In the genomic region with DNA sequence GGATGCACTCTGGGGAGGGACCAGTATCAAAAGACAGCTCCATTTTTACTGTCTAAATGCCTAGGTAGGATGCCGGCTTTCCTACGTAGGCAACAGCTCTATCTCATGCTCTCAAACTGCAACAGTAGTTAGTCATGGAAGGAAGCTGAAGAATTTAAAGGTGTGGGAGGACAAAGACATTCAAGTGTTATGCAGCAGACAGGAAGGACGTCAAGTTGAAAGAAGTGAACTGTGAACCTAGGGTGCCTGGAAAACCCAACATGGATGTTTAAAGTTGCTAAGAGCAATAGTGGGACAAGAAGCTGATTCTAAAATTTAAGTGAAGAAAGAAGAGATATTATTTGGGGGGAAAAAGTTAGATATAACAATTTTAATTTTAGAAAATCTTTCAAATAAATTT, we compare ENCODE assay signal across 1 cellular context.
TF ChIP-seq lines count a peak whose summit lies in the region.

No MANE protein-coding gene starts in this region.

TF ChIP-seq in IMR-90, 13 proteins besides CTCF, POLR2A, EP300 and RAD21:
- no peak for TF ChIP-seq FOS (IDR thresholded peaks at IDR 0.05; ENCODE audit: low read depth, low read length)
- no peak for TF ChIP-seq SMC3 (IDR thresholded peaks at IDR 0.05; ENCODE audit: low read depth, low read length)
- no peak for TF ChIP-seq CEBPB (IDR thresholded peaks at IDR 0.05; ENCODE audit: low read depth, low read length)
- TF ChIP-seq CHD1 (IDR thresholded peaks at IDR 0.05; ENCODE audit: low read depth, low read length): no peak
- TF ChIP-seq NFE2L2 (IDR thresholded peaks at IDR 0.05; ENCODE audit: low read depth, low read length): no peak
- no peak for TF ChIP-seq MAZ (IDR thresholded peaks at IDR 0.05; ENCODE audit: borderline replicate concordance, low read depth, low read length)
- TF ChIP-seq, protein P1, sequence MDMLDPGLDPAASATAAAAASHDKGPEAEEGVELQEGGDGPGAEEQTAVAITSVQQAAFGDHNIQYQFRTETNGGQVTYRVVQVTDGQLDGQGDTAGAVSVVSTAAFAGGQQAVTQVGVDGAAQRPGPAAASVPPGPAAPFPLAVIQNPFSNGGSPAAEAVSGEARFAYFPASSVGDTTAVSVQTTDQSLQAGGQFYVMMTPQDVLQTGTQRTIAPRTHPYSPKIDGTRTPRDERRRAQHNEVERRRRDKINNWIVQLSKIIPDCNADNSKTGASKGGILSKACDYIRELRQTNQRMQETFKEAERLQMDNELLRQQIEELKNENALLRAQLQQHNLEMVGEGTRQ (IDR thresholded peaks at IDR 0.05; ENCODE audit: low read depth, low read length): no peak
- no peak for TF ChIP-seq MAFK (IDR thresholded peaks at IDR 0.05; ENCODE audit: low read depth, low read length)
- TF ChIP-seq RFX5 (IDR thresholded peaks at IDR 0.05; ENCODE audit: low read depth, low read length): no peak
- no peak for TF ChIP-seq BHLHE40 (IDR thresholded peaks at IDR 0.05; ENCODE audit: low read depth, low read length)
- TF ChIP-seq, protein P2, sequence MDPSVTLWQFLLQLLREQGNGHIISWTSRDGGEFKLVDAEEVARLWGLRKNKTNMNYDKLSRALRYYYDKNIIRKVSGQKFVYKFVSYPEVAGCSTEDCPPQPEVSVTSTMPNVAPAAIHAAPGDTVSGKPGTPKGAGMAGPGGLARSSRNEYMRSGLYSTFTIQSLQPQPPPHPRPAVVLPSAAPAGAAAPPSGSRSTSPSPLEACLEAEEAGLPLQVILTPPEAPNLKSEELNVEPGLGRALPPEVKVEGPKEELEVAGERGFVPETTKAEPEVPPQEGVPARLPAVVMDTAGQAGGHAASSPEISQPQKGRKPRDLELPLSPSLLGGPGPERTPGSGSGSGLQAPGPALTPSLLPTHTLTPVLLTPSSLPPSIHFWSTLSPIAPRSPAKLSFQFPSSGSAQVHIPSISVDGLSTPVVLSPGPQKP (IDR thresholded peaks at IDR 0.05; ENCODE audit: borderline replicate concordance, low read depth, low read length): no peak
- no peak for TF ChIP-seq MXI1 (IDR thresholded peaks at IDR 0.05; ENCODE audit: borderline replicate concordance, low read depth, low read length)
- no peak for TF ChIP-seq RCOR1 (IDR thresholded peaks at IDR 0.05; ENCODE audit: insufficient replicate concordance, low read length)
TF ChIP-seq in IMR-90: peak in this region for 0.
